Comparison of ENCODE assay signal across 16 cellular contexts in genomic region chr13:110261166-110262081, GRCh38. TPM values are rescaled to one million over a fixed set of nuclear protein-coding genes. Genes with fewer than 3 reads are reported as not detected.
A peak's percentile ranks its signal among the peaks of the same experiment; 100 is the strongest.
DNase-seq lines count a peak whose midpoint lies in the region; ATAC-seq and TF ChIP-seq lines count a peak whose summit lies in the region.
"Had no signal": no experiment of that assay in that cellular context is flagged by ENCODE, and none has a peak within 500 bp of the region (broad histone marks: within the 10 kb centered on the region; RNA-seq: fewer than 3 reads in every experiment).

No MANE protein-coding gene starts in this region.

- H3K9me3 ChIP-seq in HUES64 (ENCODE audit: insufficient read depth, low read depth, low read length), result no peaks in the 10 kb centered on the region
- no peaks in the 10 kb centered on the region for H3K9me3 ChIP-seq in duodenal mucosa (ENCODE audit: control insufficient read depth in 1 of 2, low read length in 2 of 2)
- no peaks in the 10 kb centered on the region for H3K9me3 ChIP-seq in upper lobe of left lung
- H3K9me3 ChIP-seq: neutrophil had no signal

- 0 out of 2 replicates have a peak overlapping the region, but pooled peaks have one; percentile 18 for H3K27ac ChIP-seq in HUES64 (ENCODE audit: low read depth, low read length)
- H3K27ac ChIP-seq in duodenal mucosa (ENCODE audit: low read depth, low read length), result peak overlapping the region; percentile 42
- peak overlapping the region; percentile 11 to 61 (median 22) for H3K27ac ChIP-seq in upper lobe of left lung
- H3K27ac ChIP-seq: KMS-11, neutrophil had no signal

- no peaks in the 10 kb centered on the region for H3K27me3 Mint-ChIP-seq in mesothelial cell of epicardium (ENCODE audit: low read depth)

- TF ChIP-seq CTCF in mesothelial cell of epicardium (IDR thresholded peaks at IDR 0.05; ENCODE audit: unreplicated experiment) (no peak), upper lobe of left lung (IDR thresholded peaks at IDR 0.05) (no peak)

- ATAC-seq in upper lobe of left lung (ENCODE audit: low FRiP score in 2 of 2), result no peak
- ATAC-seq: activated CD4-positive, alpha-beta T cell treated with anti-CD3 and anti-CD28 coated beads for 36 hours; T-cell had no signal

- H3K9me3 Mint-ChIP-seq in mesothelial cell of epicardium, result no peaks in the 10 kb centered on the region
- H3K9me3 Mint-ChIP-seq: activated T-helper 2 cell treated with anti-CD3 and anti-CD28 coated beads, Interferon-gamma antibody, Interleukin-2, Interleukin-4, amounts not matched to agents 10 μg/mL and 5 μg/mL and 100 μg/mL, durations not matched to agents 14 hours and 24 hours and 36 hours had no signal

- no peak overlapping the region for H3K4me3 Mint-ChIP-seq in mesothelial cell of epicardium
- H3K4me3 Mint-ChIP-seq: activated CD4-positive, alpha-beta T cell treated with anti-CD3 and anti-CD28 coated beads for 36 hours; T-cell had no signal

- no peaks in the 10 kb centered on the region for H3K36me3 Mint-ChIP-seq in mesothelial cell of epicardium
- H3K36me3 Mint-ChIP-seq: T-cell had no signal

- H3K27ac Mint-ChIP-seq in mesothelial cell of epicardium, result peak overlapping the region; percentile 58
- H3K27ac Mint-ChIP-seq: activated CD4-positive, alpha-beta T cell treated with anti-CD3 and anti-CD28 coated beads for 36 hours; activated T-helper 2 cell treated with anti-CD3 and anti-CD28 coated beads, Interferon-gamma antibody, Interleukin-2, Interleukin-4, amounts not matched to agents 10 μg/mL and 5 μg/mL and 100 μg/mL, durations not matched to agents 14 hours and 24 hours and 36 hours; T-cell had no signal

- WGBS in HUES64, result 81% methylated on average over 19 of the region's 19 CpGs
- WGBS in upper lobe of left lung, 2 donors, result 76 to 84% methylated on average over 11 to 19 of the region's 19 CpGs

- H3K27me3 ChIP-seq in HUES64 (ENCODE audit: insufficient read depth, low read length) (no peaks in the 10 kb centered on the region), duodenal mucosa (ENCODE audit: control insufficient read depth in 1 of 2, insufficient read depth in 2 of 2, low read length in 2 of 2) (no peaks in the 10 kb centered on the region), upper lobe of left lung (no peaks in the 10 kb centered on the region)

- no peaks in the 10 kb centered on the region for H3K36me3 ChIP-seq in HUES64 (ENCODE audit: insufficient read depth, low read length)
- H3K36me3 ChIP-seq in duodenal mucosa (ENCODE audit: control insufficient read depth in 1 of 2, insufficient read depth in 2 of 2, low read length in 2 of 2), result no peaks in the 10 kb centered on the region
- H3K36me3 ChIP-seq in upper lobe of left lung, result no peaks in the 10 kb centered on the region
- H3K36me3 ChIP-seq: neutrophil had no signal

- H3K4me1 Mint-ChIP-seq in mesothelial cell of epicardium, result peaks cover 37% of the 10 kb centered on the region
- H3K4me1 Mint-ChIP-seq: activated CD4-positive, alpha-beta T cell treated with anti-CD3 and anti-CD28 coated beads for 36 hours had no signal

- no peak overlapping the region for H3K4me3 ChIP-seq in HUES64 (ENCODE audit: low read length)
- no peak overlapping the region for H3K4me3 ChIP-seq in duodenal mucosa (ENCODE audit: low read depth in 1 of 2, low read length in 2 of 2)
- no peak overlapping the region for H3K4me3 ChIP-seq in upper lobe of left lung

- no peak for TF ChIP-seq POLR2A in upper lobe of left lung (IDR thresholded peaks at IDR 0.05)

- TF ChIP-seq EP300 in upper lobe of left lung (IDR thresholded peaks at IDR 0.05), result no peak

- H3K9ac ChIP-seq in HUES64 (ENCODE audit: low read depth, low read length) (peak overlapping the region; percentile 35; the same call in 1 of the 2 replicates), duodenal mucosa (ENCODE audit: low read depth in 1 of 2, low read length in 2 of 2) (no peak overlapping the region)
- H3K9ac ChIP-seq: KMS-11 had no signal

- in situ Hi-C loops in KBM-7 (cut with MboI; ENCODE audit: low pct_unique_long_range_greater_than_20kb, low sequenced_read_pairs), result no loop called here

- no peak for DNase-seq in mesothelial cell of epicardium (ENCODE audit: low spot score in 2 of 2, unreplicated experiment in 2 of 2)
- peak; percentile 25 to 66 for DNase-seq in upper lobe of left lung
- DNase-seq in KBM-7, result no peak
- DNase-seq in NCI-H524 (lab: John Stamatoyannopoulos, UW), result no peak
- no peak for DNase-seq in NCI-H2196 treated with DMSO at 0.1 percent for 48 hours (lab: John Stamatoyannopoulos, UW; ENCODE audit: unreplicated experiment)
- DNase-seq: activated CD4-positive, alpha-beta T cell treated with anti-CD3 and anti-CD28 coated beads for 36 hours; COR-L47; NCI-H1930; stimulated activated CD4-positive, alpha-beta T cell treated with anti-CD3 and anti-CD28 coated beads, Interleukin-1b, Interleukin-23, amount 100 ng/mL, for 48 hours; stimulated activated naive CD4-positive, alpha-beta T cell; T-cell had no signal

- H3K4me1 ChIP-seq in HUES64 (ENCODE audit: insufficient read depth, low read length) (peaks cover 43% of the 10 kb centered on the region), duodenal mucosa (ENCODE audit: control insufficient read depth in 1 of 2, insufficient read depth in 2 of 2, low read length in 2 of 2) (peaks cover 16 to 21% of the 10 kb centered on the region in 2 donors), upper lobe of left lung (peaks cover 33 to 51% (median 43%) of the 10 kb centered on the region in 4 donors)

RNA-seq across cellular contexts. Expression of gene COL4A1, which starts 45.5 kb away (rescaled TPM):
- polyA plus RNA-seq in HUES64 (2013, experiment 1 of 2), result 54.7 TPM
- 65.4 TPM for polyA plus RNA-seq in HUES64 (2013, experiment 2 of 2)
- total RNA-seq in mesothelial cell of epicardium (341 to 362 TPM (median 347 TPM) in 3 replicates), upper lobe of left lung (100 to 1,000 TPM in 4 of 6 donors, 10 to 100 TPM in 2; 81.7 to 309 (median 167) TPM)
- total RNA-seq: activated T-helper 2 cell treated with anti-CD3 and anti-CD28 coated beads, Interferon-gamma antibody, Interleukin-2, Interleukin-4, amounts not matched to agents 10 μg/mL and 5 μg/mL and 100 μg/mL, durations not matched to agents 14 hours and 24 hours and 36 hours had no signal

RNA-seq across cellular contexts. Expression of gene COL4A2, which starts 45.7 kb away (rescaled TPM):
- 57.2 TPM for polyA plus RNA-seq in HUES64 (2013, experiment 1 of 2)
- polyA plus RNA-seq in HUES64 (2013, experiment 2 of 2), result 87.0 TPM
- 432 to 469 TPM (median 449 TPM) in 3 replicates for total RNA-seq in mesothelial cell of epicardium
- 100 to 1,000 TPM; 169 to 458 (median 258) TPM for total RNA-seq in upper lobe of left lung
- total RNA-seq: activated CD4-positive, alpha-beta T cell treated with anti-CD3 and anti-CD28 coated beads for 36 hours; activated T-helper 2 cell treated with anti-CD3 and anti-CD28 coated beads, Interferon-gamma antibody, Interleukin-2, Interleukin-4, amounts not matched to agents 10 μg/mL and 5 μg/mL and 100 μg/mL, durations not matched to agents 14 hours and 24 hours and 36 hours had no signal

Comparison
In these comparisons a context has a peak if more than half of its experiments do, and no peak if none do; other contexts are left out.
1. DNase-seq: peak in upper lobe of left lung (2 of 2); none in mesothelial cell of epicardium (0 of 2), KBM-7 (single experiment), NCI-H524 (0 of 2) and NCI-H2196 treated with DMSO at 0.1 percent for 48 hours (single experiment).
2. Peak in every context shown above with its lines, with median percentiles within 50 percentile points of each other: H3K27ac ChIP-seq.